1 cellular context compared by ENCODE assay signal in the genomic region with DNA sequence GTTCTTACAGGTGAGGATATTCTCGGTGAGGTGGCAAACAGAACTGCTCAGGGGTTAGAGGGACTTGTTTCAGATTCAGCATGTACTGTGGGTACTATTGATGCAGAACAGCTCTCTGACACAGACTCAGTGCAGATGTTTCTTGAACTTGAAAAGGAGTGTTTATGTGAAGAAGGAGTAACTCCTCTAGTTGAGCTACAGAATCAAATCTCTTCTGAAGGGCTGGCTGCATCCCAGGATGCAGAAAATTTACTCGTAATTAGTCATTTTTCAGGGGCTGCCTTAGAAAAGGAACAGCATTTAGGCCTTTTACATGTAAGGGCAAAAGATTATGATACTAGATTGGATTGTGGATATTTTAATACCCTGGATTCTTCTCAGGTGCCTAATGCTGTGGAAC.
TF ChIP-seq lines count a peak whose summit lies in the region.

No MANE protein-coding gene starts in this region.

TF ChIP-seq in GM23338, 12 proteins besides CTCF, POLR2A, EP300 and RAD21 (continued from another document):
- TF ChIP-seq, protein P1, sequence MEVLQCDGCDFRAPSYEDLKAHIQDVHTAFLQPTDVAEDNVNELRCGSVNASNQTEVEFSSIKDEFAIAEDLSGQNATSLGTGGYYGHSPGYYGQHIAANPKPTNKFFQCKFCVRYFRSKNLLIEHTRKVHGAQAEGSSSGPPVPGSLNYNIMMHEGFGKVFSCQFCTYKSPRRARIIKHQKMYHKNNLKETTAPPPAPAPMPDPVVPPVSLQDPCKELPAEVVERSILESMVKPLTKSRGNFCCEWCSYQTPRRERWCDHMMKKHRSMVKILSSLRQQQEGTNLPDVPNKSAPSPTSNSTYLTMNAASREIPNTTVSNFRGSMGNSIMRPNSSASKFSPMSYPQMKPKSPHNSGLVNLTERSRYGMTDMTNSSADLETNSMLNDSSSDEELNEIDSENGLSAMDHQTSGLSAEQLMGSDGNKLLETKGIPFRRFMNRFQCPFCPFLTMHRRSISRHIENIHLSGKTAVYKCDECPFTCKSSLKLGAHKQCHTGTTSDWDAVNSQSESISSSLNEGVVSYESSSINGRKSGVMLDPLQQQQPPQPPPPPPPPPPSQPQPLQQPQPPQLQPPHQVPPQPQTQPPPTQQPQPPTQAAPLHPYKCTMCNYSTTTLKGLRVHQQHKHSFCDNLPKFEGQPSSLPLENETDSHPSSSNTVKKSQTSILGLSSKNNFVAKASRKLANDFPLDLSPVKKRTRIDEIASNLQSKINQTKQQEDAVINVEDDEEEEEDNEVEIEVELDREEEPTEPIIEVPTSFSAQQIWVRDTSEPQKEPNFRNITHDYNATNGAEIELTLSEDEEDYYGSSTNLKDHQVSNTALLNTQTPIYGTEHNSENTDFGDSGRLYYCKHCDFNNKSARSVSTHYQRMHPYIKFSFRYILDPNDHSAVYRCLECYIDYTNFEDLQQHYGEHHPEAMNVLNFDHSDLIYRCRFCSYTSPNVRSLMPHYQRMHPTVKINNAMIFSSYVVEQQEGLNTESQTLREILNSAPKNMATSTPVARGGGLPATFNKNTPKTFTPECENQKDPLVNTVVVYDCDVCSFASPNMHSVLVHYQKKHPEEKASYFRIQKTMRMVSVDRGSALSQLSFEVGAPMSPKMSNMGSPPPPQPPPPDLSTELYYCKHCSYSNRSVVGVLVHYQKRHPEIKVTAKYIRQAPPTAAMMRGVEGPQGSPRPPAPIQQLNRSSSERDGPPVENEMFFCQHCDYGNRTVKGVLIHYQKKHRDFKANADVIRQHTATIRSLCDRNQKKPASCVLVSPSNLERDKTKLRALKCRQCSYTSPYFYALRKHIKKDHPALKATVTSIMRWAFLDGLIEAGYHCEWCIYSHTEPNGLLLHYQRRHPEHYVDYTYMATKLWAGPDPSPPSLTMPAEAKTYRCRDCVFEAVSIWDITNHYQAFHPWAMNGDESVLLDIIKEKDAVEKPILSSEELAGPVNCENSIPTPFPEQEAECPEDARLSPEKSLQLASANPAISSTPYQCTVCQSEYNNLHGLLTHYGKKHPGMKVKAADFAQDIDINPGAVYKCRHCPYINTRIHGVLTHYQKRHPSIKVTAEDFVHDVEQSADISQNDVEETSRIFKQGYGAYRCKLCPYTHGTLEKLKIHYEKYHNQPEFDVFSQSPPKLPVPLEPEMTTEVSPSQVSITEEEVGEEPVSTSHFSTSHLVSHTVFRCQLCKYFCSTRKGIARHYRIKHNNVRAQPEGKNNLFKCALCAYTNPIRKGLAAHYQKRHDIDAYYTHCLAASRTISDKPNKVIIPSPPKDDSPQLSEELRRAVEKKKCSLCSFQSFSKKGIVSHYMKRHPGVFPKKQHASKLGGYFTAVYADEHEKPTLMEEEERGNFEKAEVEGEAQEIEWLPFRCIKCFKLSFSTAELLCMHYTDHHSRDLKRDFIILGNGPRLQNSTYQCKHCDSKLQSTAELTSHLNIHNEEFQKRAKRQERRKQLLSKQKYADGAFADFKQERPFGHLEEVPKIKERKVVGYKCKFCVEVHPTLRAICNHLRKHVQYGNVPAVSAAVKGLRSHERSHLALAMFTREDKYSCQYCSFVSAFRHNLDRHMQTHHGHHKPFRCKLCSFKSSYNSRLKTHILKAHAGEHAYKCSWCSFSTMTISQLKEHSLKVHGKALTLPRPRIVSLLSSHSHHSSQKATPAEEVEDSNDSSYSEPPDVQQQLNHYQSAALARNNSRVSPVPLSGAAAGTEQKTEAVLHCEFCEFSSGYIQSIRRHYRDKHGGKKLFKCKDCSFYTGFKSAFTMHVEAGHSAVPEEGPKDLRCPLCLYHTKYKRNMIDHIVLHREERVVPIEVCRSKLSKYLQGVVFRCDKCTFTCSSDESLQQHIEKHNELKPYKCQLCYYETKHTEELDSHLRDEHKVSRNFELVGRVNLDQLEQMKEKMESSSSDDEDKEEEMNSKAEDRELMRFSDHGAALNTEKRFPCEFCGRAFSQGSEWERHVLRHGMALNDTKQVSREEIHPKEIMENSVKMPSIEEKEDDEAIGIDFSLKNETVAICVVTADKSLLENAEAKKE (CRISPR knock-in tag; IDR thresholded peaks at IDR 0.05), result no peak
- no peak for TF ChIP-seq EZH2 (IDR thresholded peaks at IDR 0.05; ENCODE audit: low read depth, unreplicated experiment)
- TF ChIP-seq EZH2phosphoT487 (IDR thresholded peaks at IDR 0.05; ENCODE audit: unreplicated experiment), result no peak
- TF ChIP-seq POLR2AphosphoS5 (IDR thresholded peaks at IDR 0.05; ENCODE audit: low read depth), result no peak
- TF ChIP-seq ZNF114 (CRISPR knock-in tag; IDR thresholded peaks at IDR 0.05), result no peak
- TF ChIP-seq, protein P2, sequence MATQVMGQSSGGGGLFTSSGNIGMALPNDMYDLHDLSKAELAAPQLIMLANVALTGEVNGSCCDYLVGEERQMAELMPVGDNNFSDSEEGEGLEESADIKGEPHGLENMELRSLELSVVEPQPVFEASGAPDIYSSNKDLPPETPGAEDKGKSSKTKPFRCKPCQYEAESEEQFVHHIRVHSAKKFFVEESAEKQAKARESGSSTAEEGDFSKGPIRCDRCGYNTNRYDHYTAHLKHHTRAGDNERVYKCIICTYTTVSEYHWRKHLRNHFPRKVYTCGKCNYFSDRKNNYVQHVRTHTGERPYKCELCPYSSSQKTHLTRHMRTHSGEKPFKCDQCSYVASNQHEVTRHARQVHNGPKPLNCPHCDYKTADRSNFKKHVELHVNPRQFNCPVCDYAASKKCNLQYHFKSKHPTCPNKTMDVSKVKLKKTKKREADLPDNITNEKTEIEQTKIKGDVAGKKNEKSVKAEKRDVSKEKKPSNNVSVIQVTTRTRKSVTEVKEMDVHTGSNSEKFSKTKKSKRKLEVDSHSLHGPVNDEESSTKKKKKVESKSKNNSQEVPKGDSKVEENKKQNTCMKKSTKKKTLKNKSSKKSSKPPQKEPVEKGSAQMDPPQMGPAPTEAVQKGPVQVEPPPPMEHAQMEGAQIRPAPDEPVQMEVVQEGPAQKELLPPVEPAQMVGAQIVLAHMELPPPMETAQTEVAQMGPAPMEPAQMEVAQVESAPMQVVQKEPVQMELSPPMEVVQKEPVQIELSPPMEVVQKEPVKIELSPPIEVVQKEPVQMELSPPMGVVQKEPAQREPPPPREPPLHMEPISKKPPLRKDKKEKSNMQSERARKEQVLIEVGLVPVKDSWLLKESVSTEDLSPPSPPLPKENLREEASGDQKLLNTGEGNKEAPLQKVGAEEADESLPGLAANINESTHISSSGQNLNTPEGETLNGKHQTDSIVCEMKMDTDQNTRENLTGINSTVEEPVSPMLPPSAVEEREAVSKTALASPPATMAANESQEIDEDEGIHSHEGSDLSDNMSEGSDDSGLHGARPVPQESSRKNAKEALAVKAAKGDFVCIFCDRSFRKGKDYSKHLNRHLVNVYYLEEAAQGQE (IDR thresholded peaks at IDR 0.05; ENCODE audit: unreplicated experiment), result no peak
- TF ChIP-seq ZNF331 (CRISPR knock-in tag; IDR thresholded peaks at IDR 0.05; ENCODE audit: low read depth), result no peak
- TF ChIP-seq CREB1 (CRISPR knock-in tag; IDR thresholded peaks at IDR 0.05; ENCODE audit: low read depth), result no peak
- TF ChIP-seq, protein P3, sequence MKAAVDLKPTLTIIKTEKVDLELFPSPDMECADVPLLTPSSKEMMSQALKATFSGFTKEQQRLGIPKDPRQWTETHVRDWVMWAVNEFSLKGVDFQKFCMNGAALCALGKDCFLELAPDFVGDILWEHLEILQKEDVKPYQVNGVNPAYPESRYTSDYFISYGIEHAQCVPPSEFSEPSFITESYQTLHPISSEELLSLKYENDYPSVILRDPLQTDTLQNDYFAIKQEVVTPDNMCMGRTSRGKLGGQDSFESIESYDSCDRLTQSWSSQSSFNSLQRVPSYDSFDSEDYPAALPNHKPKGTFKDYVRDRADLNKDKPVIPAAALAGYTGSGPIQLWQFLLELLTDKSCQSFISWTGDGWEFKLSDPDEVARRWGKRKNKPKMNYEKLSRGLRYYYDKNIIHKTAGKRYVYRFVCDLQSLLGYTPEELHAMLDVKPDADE (IDR thresholded peaks at IDR 0.05), result no peak
- TF ChIP-seq STAT1 (IDR thresholded peaks at IDR 0.05; ENCODE audit: unreplicated experiment), result no peak
- TF ChIP-seq NANOG (IDR thresholded peaks at IDR 0.05; ENCODE audit: borderline replicate concordance), result no peak
TF ChIP-seq in GM23338: peak in this region for 0.
